8 cellular contexts compared by ENCODE assay signal in the genomic region with DNA sequence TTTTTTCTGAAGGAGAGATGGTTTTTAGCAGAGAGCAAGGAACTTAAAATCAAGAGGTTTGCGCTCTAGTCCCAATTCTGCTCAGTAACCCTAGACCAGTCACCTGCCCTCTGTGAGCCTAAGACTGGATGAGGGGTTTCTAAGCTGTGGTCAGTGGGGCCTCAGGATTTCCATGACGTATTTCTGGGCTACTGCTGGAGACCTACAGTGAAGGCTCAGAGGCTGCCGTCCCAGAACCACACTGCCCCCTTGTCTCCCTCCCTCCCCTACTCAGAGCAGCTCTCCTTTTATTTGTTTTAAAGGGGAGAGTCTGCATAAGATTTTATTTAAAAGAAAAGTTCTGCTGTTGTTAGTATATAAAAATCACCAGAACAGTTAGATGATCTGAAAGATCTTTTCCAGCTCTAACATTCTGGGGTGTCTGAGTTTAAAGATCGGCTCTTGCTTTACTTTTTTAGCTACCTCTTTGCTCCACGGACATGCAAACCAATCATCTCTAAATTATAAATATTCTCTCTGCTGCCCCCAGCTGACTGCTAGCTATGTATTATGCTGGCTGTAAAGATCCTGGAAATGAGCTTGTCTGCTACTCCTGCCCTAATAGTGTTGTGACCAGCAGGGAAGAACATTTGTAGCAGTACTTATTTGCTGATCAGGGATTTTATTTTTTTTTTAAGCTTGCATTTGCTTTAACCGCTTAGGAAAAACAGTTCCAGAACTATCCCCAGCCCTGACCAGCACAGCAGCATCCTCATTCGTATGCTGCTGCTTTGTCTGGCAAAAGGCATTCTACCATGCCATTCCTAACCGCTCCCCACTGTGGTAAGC. TPM values are rescaled to one million over a fixed set of nuclear protein-coding genes. Genes with fewer than 3 reads are reported as not detected.
DNase-seq lines count a peak whose midpoint lies in the region; ATAC-seq and TF ChIP-seq lines count a peak whose summit lies in the region.

No MANE protein-coding gene starts in this region.

- H3K27ac ChIP-seq in SU-DHL-6 (ENCODE audit: low read depth, low read length) = no peak overlapping the region

- H2AFZ ChIP-seq in SU-DHL-6 (ENCODE audit: low read depth, low read length, severe bottlenecking) = peak overlapping the region; percentile 66

- H3K4me3 ChIP-seq in LNCaP clone FGC (ENCODE audit: low read depth, low read length) = peak overlapping the region; percentile 13
- H3K4me3 ChIP-seq in SU-DHL-6 (ENCODE audit: insufficient read depth, low read length, poor library complexity, severe bottlenecking) = no peak overlapping the region

- H3K9me2 ChIP-seq in SU-DHL-6 (replicated peaks; ENCODE audit: insufficient read depth, low read length) = no peaks in the 10 kb centered on the region

- H3K9me3 Mint-ChIP-seq in activated naive CD4-positive, alpha-beta T cell treated with anti-CD3 and anti-CD28 coated beads for 36 hours = no peaks in the 10 kb centered on the region

- peaks cover 5% of the 10 kb centered on the region for H3K27me3 Mint-ChIP-seq in activated naive CD4-positive, alpha-beta T cell treated with anti-CD3 and anti-CD28 coated beads for 36 hours (ENCODE audit: low read depth)

- H4K20me1 ChIP-seq in SU-DHL-6 (ENCODE audit: low read depth, low read length) = no peaks in the 10 kb centered on the region

- intact Hi-C loops in activated naive CD4-positive, alpha-beta T cell treated with anti-CD3 and anti-CD28 coated beads for 36 hours (cut with micrococcal nuclease) = no loop called here

- no peak overlapping the region for H3K27ac Mint-ChIP-seq in activated naive CD4-positive, alpha-beta T cell treated with anti-CD3 and anti-CD28 coated beads for 36 hours

- no peak overlapping the region for H3K9ac ChIP-seq in SU-DHL-6 (ENCODE audit: low read length)

- H3K4me3 Mint-ChIP-seq in activated naive CD4-positive, alpha-beta T cell treated with anti-CD3 and anti-CD28 coated beads for 36 hours = peak overlapping the region; percentile 8

- peak overlapping the region; percentile 30 for H3K4me2 ChIP-seq in SU-DHL-6 (ENCODE audit: low read depth, low read length, poor library complexity, severe bottlenecking)

- DNase-seq in activated naive CD4-positive, alpha-beta T cell treated with anti-CD3 and anti-CD28 coated beads for 36 hours = peak; percentile 10
- DNase-seq in activated naive CD4-positive, alpha-beta T cell treated with anti-CD3 and anti-CD28 coated beads, Interleukin-2, amount 50 U/mL, for 16 hours = no peak
- no peak for DNase-seq in LNCaP clone FGC (ENCODE audit: low read depth)
- peak; percentile 68 for DNase-seq in fibroblast of peridontal ligament (ENCODE audit: extremely low read depth)
- no peak for DNase-seq in omental fat pad (ENCODE audit: low spot score)

- TF ChIP-seq CTCF in LNCaP clone FGC (IDR thresholded peaks at IDR 0.05; ENCODE audit: control insufficient read depth, extremely low read depth, insufficient read depth) (peak; percentile 55), SU-DHL-6 (IDR thresholded peaks at IDR 0.05; ENCODE audit: insufficient read depth, low read length, poor library complexity, severe bottlenecking) (peak; percentile 42), omental fat pad (IDR thresholded peaks at IDR 0.05) (no peak)

- peaks cover 3% of the 10 kb centered on the region for H3K4me1 Mint-ChIP-seq in activated naive CD4-positive, alpha-beta T cell treated with anti-CD3 and anti-CD28 coated beads for 36 hours (ENCODE audit: low read depth)

- peak; percentile 71 for ATAC-seq in omental fat pad (ENCODE audit: low FRiP score)
- ATAC-seq in GM18520 (IDR thresholded peaks at IDR 0.05; ENCODE audit: unreplicated experiment) = no peak
- ATAC-seq in HG03469 (IDR thresholded peaks at IDR 0.05; ENCODE audit: unreplicated experiment) = no peak

- H3F3A ChIP-seq in SU-DHL-6 (ENCODE audit: insufficient read depth) = no peaks in the 10 kb centered on the region

- CTCF ChIA-PET in activated naive CD4-positive, alpha-beta T cell treated with anti-CD3 and anti-CD28 coated beads for 36 hours (lab: Charles Lee) = interaction anchor here (0.6 to 2.1 kb wide), 10 partner anchors 9 to 1284 kb away, joined by 3 to 16 read pairs (median 6); partner anchors contain the start of gene NDUFB4

- H3K27me3 ChIP-seq in SU-DHL-6 (ENCODE audit: low read length) = no peaks in the 10 kb centered on the region

- H3K36me3 ChIP-seq in SU-DHL-6 (ENCODE audit: low read length) = no peaks in the 10 kb centered on the region

- H3K79me2 ChIP-seq in SU-DHL-6 (ENCODE audit: insufficient read depth, low read length) = no peaks in the 10 kb centered on the region

- no peaks in the 10 kb centered on the region for H3K36me3 Mint-ChIP-seq in activated naive CD4-positive, alpha-beta T cell treated with anti-CD3 and anti-CD28 coated beads for 36 hours (ENCODE audit: low read depth)

- no peaks in the 10 kb centered on the region for H3K9me3 ChIP-seq in SU-DHL-6 (ENCODE audit: insufficient read depth, low read length)

RNA-seq across cellular contexts. Expression of gene NDUFB4, which starts 28.6 kb away (rescaled TPM):
- total RNA-seq in activated naive CD4-positive, alpha-beta T cell treated with anti-CD3 and anti-CD28 coated beads for 36 hours = 100 to 1,000 TPM; 146 to 152 TPM
- total RNA-seq in omental fat pad = 100 to 1,000 TPM in 1 of 4 donors, 10 to 100 TPM in 3; 54.9 to 109 (median 74.1) TPM

Comparison
In these comparisons a context has a peak if more than half of its experiments do, and no peak if none do; other contexts are left out.
1. DNase-seq: peak in activated naive CD4-positive, alpha-beta T cell treated with anti-CD3 and anti-CD28 coated beads for 36 hours (single experiment) and fibroblast of peridontal ligament (single experiment); none in activated naive CD4-positive, alpha-beta T cell treated with anti-CD3 and anti-CD28 coated beads, Interleukin-2, amount 50 U/mL, for 16 hours (single experiment), LNCaP clone FGC (single experiment) and omental fat pad (single experiment).
2. CTCF ChIP-seq: peak in LNCaP clone FGC (single experiment) and SU-DHL-6 (single experiment); none in omental fat pad (0 of 3).